8 cellular contexts compared by ENCODE assay signal in the genomic region with DNA sequence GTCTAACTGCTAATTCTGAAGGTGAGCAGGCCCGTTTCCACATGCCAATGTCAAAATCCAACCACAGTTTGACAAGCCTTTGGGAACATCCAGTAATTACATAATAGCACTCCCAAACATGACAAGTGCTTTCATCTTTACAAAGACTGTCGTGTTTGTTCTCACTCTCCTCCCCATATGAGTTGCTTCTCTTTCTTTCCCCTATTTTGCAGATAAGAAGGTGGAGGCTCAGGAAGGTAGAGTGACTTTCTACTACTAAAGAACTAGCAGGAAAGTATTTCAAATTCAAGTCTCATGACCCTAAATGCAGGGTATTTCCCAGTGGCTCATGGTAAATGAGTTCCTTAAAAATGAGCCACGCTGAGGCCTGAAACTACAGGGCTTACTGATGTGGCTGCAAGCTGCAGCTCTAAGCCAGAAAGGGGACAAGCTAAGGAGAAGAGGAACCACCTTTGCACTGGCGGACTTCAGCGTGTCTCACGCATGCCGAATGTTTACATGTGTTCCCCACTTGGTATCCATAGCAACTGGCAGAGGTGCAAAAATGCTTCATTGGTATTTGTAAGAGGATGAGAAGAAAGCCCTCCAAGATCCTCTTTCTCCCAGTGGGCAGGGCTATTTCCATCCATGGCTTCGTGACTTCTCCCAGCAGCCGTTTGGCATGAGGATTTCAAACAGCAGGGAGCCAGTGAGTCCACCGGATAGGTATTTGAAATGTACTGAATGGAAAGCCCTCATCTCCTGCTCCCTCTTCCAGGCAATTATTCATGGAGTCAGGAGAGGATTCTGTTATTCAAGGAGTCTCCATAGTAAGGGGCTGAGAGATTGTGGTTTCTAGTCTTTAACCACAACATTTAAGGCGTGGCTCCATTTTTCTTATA. TPM values are rescaled to one million over a fixed set of nuclear protein-coding genes. Genes with fewer than 3 reads are reported as not detected.
DNase-seq lines count a peak whose midpoint lies in the region; ATAC-seq, FAIRE-seq and TF ChIP-seq lines count a peak whose summit lies in the region.

No MANE protein-coding gene starts in this region.

- DNase-seq in ACHN = peak; percentile 95
- DNase-seq in GM19239 (ENCODE audit: insufficient read length, low spot score) = peak; percentile 31
- DNase-seq in T-cell = peak in 33 of 34 experiments; percentile 47 to 84 (median 69)
- DNase-seq in astrocyte of the cerebellum (ENCODE audit: low read depth) = peak; percentile 100
- peak; percentile 88 for DNase-seq in iris pigment epithelial cell (ENCODE audit: low read depth)
- DNase-seq in stimulated activated CD4-positive, alpha-beta T cell treated with anti-CD3 and anti-CD28 coated beads, Interleukin-4, amount 100 ng/mL, for 24 hours = peak; percentile 72
- DNase-seq in WTC11 (ENCODE audit: low spot score) = no peak

- peaks cover 3% of the 10 kb centered on the region for H3K36me3 Mint-ChIP-seq in T-cell
- no peaks in the 10 kb centered on the region for H3K36me3 Mint-ChIP-seq in WTC11

- no peak for FAIRE-seq in GM19239 (lab: Jason Lieb, UNC)

- H3K4me1 Mint-ChIP-seq in T-cell (peaks cover 92 to 98% (median 94%) of the 10 kb centered on the region in 3 donors), WTC11 (peaks cover 17% of the 10 kb centered on the region)

- H3K27me3 Mint-ChIP-seq in T-cell = no peaks in the 10 kb centered on the region
- no peaks in the 10 kb centered on the region for H3K27me3 Mint-ChIP-seq in WTC11 (ENCODE audit: low read depth)

- POLR2A ChIA-PET in T-cell (lab: Charles Lee) = interaction anchor here (0.5 to 1.8 kb wide), 18 partner anchors 8 to 1306 kb away, joined by 3 to 16 read pairs (median 3); partner anchors contain the start of gene CD44 (in 1 of the 2)
- POLR2A ChIA-PET in WTC11 (lab: Charles Lee) = no interaction called here

- CTCF ChIA-PET in T-cell (lab: Charles Lee) = interaction anchor here in 1 of 2 donors (0.6 to 2.3 kb wide), 4 partner anchors 38 to 136 kb away, joined by 4 to 7 read pairs (median 5); no protein-coding TSS in a partner anchor
- CTCF ChIA-PET in WTC11 (lab: Charles Lee) = no interaction called here

- H3K4me3 Mint-ChIP-seq in T-cell (peak overlapping the region; percentile 65 to 81 (median 67)), WTC11 (no peak overlapping the region)

- ATAC-seq in HG03354 (IDR thresholded peaks at IDR 0.05; ENCODE audit: poor library complexity, severe bottlenecking, unreplicated experiment) = peak; percentile 69
- peak; percentile 36 to 73 (median 48) for ATAC-seq in T-cell (replicated peaks in 1 of 4)
- no peak for ATAC-seq in WTC11

- no peak for TF ChIP-seq CTCF in astrocyte of the cerebellum (IDR thresholded peaks at IDR 0.05; ENCODE audit: low read depth, low read length, missing control alignments)
- TF ChIP-seq CTCF in WTC11 (IDR thresholded peaks at IDR 0.05) = no peak

- in situ Hi-C loops in ACHN (cut with HindIII; ENCODE audit: low pct_ligation_motif_present, low pct_unique_long_range_greater_than_20kb, low sequenced_read_pairs) = no loop called here
- in situ Hi-C loops in astrocyte of the cerebellum (cut with HindIII; ENCODE audit: low sequenced_read_pairs) = no loop called here

- no peak overlapping the region for H3K4me3 ChIP-seq in astrocyte of the cerebellum (ENCODE audit: low read depth, low read length)

- H3K9me3 Mint-ChIP-seq in T-cell (no peaks in the 10 kb centered on the region), WTC11 (peaks cover 19% of the 10 kb centered on the region)

- H3K27ac Mint-ChIP-seq in T-cell (peak overlapping the region; percentile 97 to 98), WTC11 (no peak overlapping the region)

TF ChIP-seq in WTC11, 78 proteins besides CTCF, POLR2A, EP300 and RAD21 (continues in another document):
- TF ChIP-seq, protein P1, sequence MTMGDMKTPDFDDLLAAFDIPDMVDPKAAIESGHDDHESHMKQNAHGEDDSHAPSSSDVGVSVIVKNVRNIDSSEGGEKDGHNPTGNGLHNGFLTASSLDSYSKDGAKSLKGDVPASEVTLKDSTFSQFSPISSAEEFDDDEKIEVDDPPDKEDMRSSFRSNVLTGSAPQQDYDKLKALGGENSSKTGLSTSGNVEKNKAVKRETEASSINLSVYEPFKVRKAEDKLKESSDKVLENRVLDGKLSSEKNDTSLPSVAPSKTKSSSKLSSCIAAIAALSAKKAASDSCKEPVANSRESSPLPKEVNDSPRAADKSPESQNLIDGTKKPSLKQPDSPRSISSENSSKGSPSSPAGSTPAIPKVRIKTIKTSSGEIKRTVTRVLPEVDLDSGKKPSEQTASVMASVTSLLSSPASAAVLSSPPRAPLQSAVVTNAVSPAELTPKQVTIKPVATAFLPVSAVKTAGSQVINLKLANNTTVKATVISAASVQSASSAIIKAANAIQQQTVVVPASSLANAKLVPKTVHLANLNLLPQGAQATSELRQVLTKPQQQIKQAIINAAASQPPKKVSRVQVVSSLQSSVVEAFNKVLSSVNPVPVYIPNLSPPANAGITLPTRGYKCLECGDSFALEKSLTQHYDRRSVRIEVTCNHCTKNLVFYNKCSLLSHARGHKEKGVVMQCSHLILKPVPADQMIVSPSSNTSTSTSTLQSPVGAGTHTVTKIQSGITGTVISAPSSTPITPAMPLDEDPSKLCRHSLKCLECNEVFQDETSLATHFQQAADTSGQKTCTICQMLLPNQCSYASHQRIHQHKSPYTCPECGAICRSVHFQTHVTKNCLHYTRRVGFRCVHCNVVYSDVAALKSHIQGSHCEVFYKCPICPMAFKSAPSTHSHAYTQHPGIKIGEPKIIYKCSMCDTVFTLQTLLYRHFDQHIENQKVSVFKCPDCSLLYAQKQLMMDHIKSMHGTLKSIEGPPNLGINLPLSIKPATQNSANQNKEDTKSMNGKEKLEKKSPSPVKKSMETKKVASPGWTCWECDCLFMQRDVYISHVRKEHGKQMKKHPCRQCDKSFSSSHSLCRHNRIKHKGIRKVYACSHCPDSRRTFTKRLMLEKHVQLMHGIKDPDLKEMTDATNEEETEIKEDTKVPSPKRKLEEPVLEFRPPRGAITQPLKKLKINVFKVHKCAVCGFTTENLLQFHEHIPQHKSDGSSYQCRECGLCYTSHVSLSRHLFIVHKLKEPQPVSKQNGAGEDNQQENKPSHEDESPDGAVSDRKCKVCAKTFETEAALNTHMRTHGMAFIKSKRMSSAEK (CRISPR knock-in tag; IDR thresholded peaks at IDR 0.05; ENCODE audit: borderline replicate concordance) = no peak
- TF ChIP-seq ZNF219 (CRISPR knock-in tag; IDR thresholded peaks at IDR 0.05; ENCODE audit: borderline replicate concordance) (no peak), PRRX2 (CRISPR knock-in tag; IDR thresholded peaks at IDR 0.05) (no peak), ZBTB43 (CRISPR knock-in tag; IDR thresholded peaks at IDR 0.05) (no peak), MYBL2 (CRISPR knock-in tag; IDR thresholded peaks at IDR 0.05) (no peak), FOXJ3 (CRISPR knock-in tag; IDR thresholded peaks at IDR 0.05; ENCODE audit: borderline replicate concordance) (no peak), ATF2 (CRISPR knock-in tag; IDR thresholded peaks at IDR 0.05; ENCODE audit: borderline replicate concordance, low read depth) (no peak), GRHL2 (CRISPR knock-in tag; IDR thresholded peaks at IDR 0.05; ENCODE audit: insufficient replicate concordance, severe bottlenecking) (no peak), ZNF121 (CRISPR knock-in tag; IDR thresholded peaks at IDR 0.05) (no peak), TP53 (CRISPR knock-in tag; IDR thresholded peaks at IDR 0.05) (no peak), JAZF1 (CRISPR knock-in tag; IDR thresholded peaks at IDR 0.05) (no peak), ATF6 (CRISPR knock-in tag; IDR thresholded peaks at IDR 0.05) (no peak), CREB1 (CRISPR knock-in tag; IDR thresholded peaks at IDR 0.05) (no peak), CREM (CRISPR knock-in tag; IDR thresholded peaks at IDR 0.05) (no peak)

RNA-seq across cellular contexts. Expression of gene CD44, which starts 55.5 kb away (rescaled TPM):
- total RNA-seq in T-cell (1,000 to 10,000 TPM in 1 of 5 donors, 100 to 1,000 TPM in 4; 732 to 1,108 (median 781) TPM), WTC11 (2021) (9.6 to 12.0 TPM (median 10.3 TPM) in 3 replicates)

Comparison
In these comparisons a context has a peak if more than half of its experiments do, and no peak if none do; other contexts are left out.
1. RNA of gene CD44, which starts 55.5 kb away (total RNA-seq): 732 to 1,108 TPM in T-cell; 9.6 to 12.0 TPM in WTC11; every median in the first group is over 10 times any median in the second.